16 cellular contexts compared by ENCODE assay signal in the genomic region with DNA sequence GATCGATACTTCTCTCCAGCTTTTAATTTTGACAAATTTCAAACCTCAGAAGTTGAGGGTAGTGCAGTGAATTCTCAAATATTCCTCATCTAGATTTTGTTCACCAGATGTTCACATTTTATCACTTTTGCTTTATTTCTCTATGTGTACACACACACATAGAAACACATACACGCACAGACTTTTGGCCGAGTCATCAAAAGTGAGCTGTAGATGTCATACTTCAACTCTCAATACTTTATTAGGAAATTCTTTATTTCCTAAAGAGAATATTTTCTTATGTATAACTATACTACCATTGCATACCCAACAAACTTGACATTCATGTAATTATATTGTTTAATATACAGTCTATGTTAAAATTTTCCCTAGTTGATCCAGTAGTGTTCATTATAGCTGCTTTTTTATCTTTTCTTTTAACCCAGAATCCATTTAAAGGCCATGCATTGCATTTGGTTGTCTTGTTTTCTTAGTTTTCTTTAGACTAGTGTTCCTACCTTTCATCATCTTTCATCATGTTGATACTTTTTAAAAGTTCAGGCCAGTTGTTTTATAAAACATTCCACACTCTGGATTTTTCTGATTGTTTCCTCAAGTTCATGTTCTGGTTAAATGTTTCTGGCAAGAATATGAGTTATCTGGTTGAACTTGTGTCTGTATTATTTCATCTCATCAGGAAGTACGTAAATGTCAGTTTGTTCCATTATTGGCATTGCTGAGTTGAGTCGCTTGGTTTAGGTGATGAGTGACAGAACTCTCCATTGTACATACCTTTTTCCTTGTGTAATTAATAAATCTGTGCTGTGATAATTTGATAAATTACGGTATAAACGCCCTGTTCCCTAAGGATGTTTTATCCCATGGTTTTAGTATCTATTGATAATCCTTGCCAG.
A peak's percentile ranks its signal among the peaks of the same experiment; 100 is the strongest.
DNase-seq lines count a peak whose midpoint lies in the region; ATAC-seq and TF ChIP-seq lines count a peak whose summit lies in the region.
"Had no signal": no experiment of that assay in that cellular context is flagged by ENCODE, and none has a peak within 500 bp of the region (broad histone marks: within the 10 kb centered on the region; RNA-seq: fewer than 3 reads in every experiment).

No MANE protein-coding gene starts in this region.

- peak overlapping the region; percentile 49 for H3K27ac Mint-ChIP-seq in activated naive CD4-positive, alpha-beta T cell treated with anti-CD3 and anti-CD28 coated beads, Interleukin-2, amount 50 U/mL, for 24 hours
- H3K27ac Mint-ChIP-seq in IgD-negative memory B cell: peak overlapping the region in 2 of 3 donors; percentile 16 to 72
- peak overlapping the region; percentile 38 for H3K27ac Mint-ChIP-seq in chondrocyte (ENCODE audit: unreplicated experiment)
- H3K27ac Mint-ChIP-seq in memory B cell: peak overlapping the region; percentile 20

- peaks cover 21% of the 10 kb centered on the region for H3K36me3 Mint-ChIP-seq in activated naive CD4-positive, alpha-beta T cell treated with anti-CD3 and anti-CD28 coated beads, Interleukin-2, amount 50 U/mL, for 24 hours
- peaks cover 2% of the 10 kb centered on the region for H3K36me3 Mint-ChIP-seq in IgD-negative memory B cell
- peaks cover 11% of the 10 kb centered on the region for H3K36me3 Mint-ChIP-seq in chondrocyte (ENCODE audit: low read depth)
- H3K36me3 Mint-ChIP-seq in memory B cell: peaks cover 25% of the 10 kb centered on the region

- H3K9me3 Mint-ChIP-seq in activated naive CD4-positive, alpha-beta T cell treated with anti-CD3 and anti-CD28 coated beads, Interleukin-2, amount 50 U/mL, for 24 hours: no peaks in the 10 kb centered on the region
- H3K9me3 Mint-ChIP-seq in IgD-negative memory B cell (no peaks in the 10 kb centered on the region), chondrocyte (ENCODE audit: low read depth) (no peaks in the 10 kb centered on the region), memory B cell (no peaks in the 10 kb centered on the region)

- no peak for DNase-seq in activated naive CD4-positive, alpha-beta T cell treated with anti-CD3 and anti-CD28 coated beads, Interleukin-2, amount 50 U/mL, for 16 hours
- no peak for DNase-seq in chondrocyte (ENCODE audit: low spot score)
- DNase-seq in memory B cell (ENCODE audit: low spot score in 2 of 2): no peak
- DNase-seq in AML-193 (lab: John Stamatoyannopoulos, UW): no peak
- no peak for DNase-seq in stimulated activated CD4-positive, alpha-beta T cell treated with anti-CD3 and anti-CD28 coated beads, Interleukin-2, amount 100 ng/mL, for 48 hours
- DNase-seq: Calu3, KG1, NCI-H1417 treated with DMSO at 0.1 percent for 48 hours, NCI-H2029, NCI-H2171, NCI-H446, NCI-H69, SHP77 had no signal

- no peaks in the 10 kb centered on the region for H3K27me3 Mint-ChIP-seq in activated naive CD4-positive, alpha-beta T cell treated with anti-CD3 and anti-CD28 coated beads, Interleukin-2, amount 50 U/mL, for 24 hours
- H3K27me3 Mint-ChIP-seq in IgD-negative memory B cell (no peaks in the 10 kb centered on the region), chondrocyte (ENCODE audit: low read depth) (no peaks in the 10 kb centered on the region), memory B cell (no peaks in the 10 kb centered on the region)

- ATAC-seq in memory B cell (ENCODE audit: low read depth) (no peak), GM18502 (IDR thresholded peaks at IDR 0.05; ENCODE audit: poor library complexity, unreplicated experiment) (no peak)

- no peak for TF ChIP-seq CTCF in chondrocyte (IDR thresholded peaks at IDR 0.05)

- H3K4me3 Mint-ChIP-seq in activated naive CD4-positive, alpha-beta T cell treated with anti-CD3 and anti-CD28 coated beads, Interleukin-2, amount 50 U/mL, for 24 hours: no peak overlapping the region
- H3K4me3 Mint-ChIP-seq in IgD-negative memory B cell (no peak overlapping the region), chondrocyte (ENCODE audit: unreplicated experiment) (no peak overlapping the region), memory B cell (no peak overlapping the region)

- peaks cover 30% of the 10 kb centered on the region for H3K4me1 Mint-ChIP-seq in activated naive CD4-positive, alpha-beta T cell treated with anti-CD3 and anti-CD28 coated beads, Interleukin-2, amount 50 U/mL, for 24 hours
- H3K4me1 Mint-ChIP-seq in IgD-negative memory B cell (peaks cover 3 to 5% (median 5%) of the 10 kb centered on the region in 3 donors), chondrocyte (ENCODE audit: low read depth) (peaks cover 25% of the 10 kb centered on the region), memory B cell (peaks cover under 1% of the 10 kb centered on the region)
